ENCODE assay signal across 14 cellular contexts in the genomic region with DNA sequence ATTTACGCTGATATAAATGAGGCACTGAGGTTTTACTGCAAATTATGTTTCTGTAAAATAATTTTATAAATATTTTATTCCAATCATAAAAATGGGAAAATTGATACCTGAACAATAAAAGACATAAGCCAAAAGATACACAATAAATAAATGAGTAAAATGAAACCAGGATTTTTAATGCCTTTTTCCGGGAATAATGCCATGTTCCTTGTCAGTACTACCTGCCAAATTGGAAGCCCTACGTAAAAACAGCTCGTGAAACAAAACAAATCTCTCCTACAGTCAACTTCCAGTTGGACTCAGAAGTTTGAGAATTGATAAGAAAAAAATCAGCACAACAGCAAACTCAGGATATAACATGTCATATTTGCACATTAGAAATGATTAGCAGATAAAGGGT.
"Had no signal": no experiment of that assay in that cellular context is flagged by ENCODE, and none has a peak within 500 bp of the region (broad histone marks: within the 10 kb centered on the region; RNA-seq: fewer than 3 reads in every experiment).

No MANE protein-coding gene starts in this region.

- ATAC-seq: activated CD8-positive, alpha-beta T cell treated with anti-CD3 and anti-CD28 coated beads for 36 hours; heart right ventricle had no signal

- H3K79me2 ChIP-seq: parathyroid adenoma had no signal

- H3K27ac ChIP-seq: heart right ventricle, parathyroid adenoma, tibial artery, uterus, WERI-Rb-1 had no signal

- H2AFZ ChIP-seq: parathyroid adenoma had no signal

- DNase-seq: activated CD4-positive, alpha-beta T cell treated with anti-CD3 and anti-CD28 coated beads for 4 hours; activated CD8-positive, alpha-beta T cell treated with anti-CD3 and anti-CD28 coated beads for 36 hours; activated naive CD4-positive, alpha-beta T cell treated with anti-CD3 and anti-CD28 coated beads for 36 hours; cortex of kidney; effector CD8-positive, alpha-beta T cell; heart right ventricle; kidney; retina; small intestine; T1000; tibial artery; uterus; WERI-Rb-1 had no signal

- H3K4me1 ChIP-seq: heart right ventricle, parathyroid adenoma, uterus had no signal

- H3K9ac ChIP-seq: parathyroid adenoma had no signal

- H3K4me3 ChIP-seq: heart right ventricle, tibial artery, uterus had no signal

- H3K27me3 ChIP-seq: heart right ventricle, tibial artery, uterus had no signal

- H3K9me3 ChIP-seq: uterus had no signal

- H3K36me3 ChIP-seq: heart right ventricle, tibial artery, uterus, WERI-Rb-1 had no signal
